In genomic region chr1:214453109-214453722, GRCh38 we compare ENCODE assay signal across 19 cellular contexts.
DNase-seq lines count a peak whose midpoint lies in the region; FAIRE-seq and TF ChIP-seq lines count a peak whose summit lies in the region.
"Had no signal": no experiment of that assay in that cellular context is flagged by ENCODE, and none has a peak within 500 bp of the region (broad histone marks: within the 10 kb centered on the region; RNA-seq: fewer than 3 reads in every experiment).

No MANE protein-coding gene starts in this region.

- BruUV-seq in endothelial cell of umbilical vein (replicated peaks; lab: Mats Ljungman, UMichigan): TSS peak; percentile 89

- intact Hi-C loops in endothelial cell of umbilical vein (cut with micrococcal nuclease): loop anchor here (1.0 kb wide), 2 partner anchors 49 to 94 kb away; no protein-coding TSS in a partner anchor

- H3K4me2 ChIP-seq in endothelial cell of umbilical vein (ENCODE audit: insufficient read depth, low read length): peak overlapping the region; percentile 53
- peak overlapping the region; percentile 36 for H3K4me2 ChIP-seq in osteoblast (ENCODE audit: insufficient read depth, low read length)

- H3K4me3 ChIP-seq in endothelial cell of umbilical vein (replicated peaks in 1 of 3; ENCODE audit: insufficient read depth in 1 of 3, low read depth in 1 of 3, low read length in 3 of 3) (no peak overlapping the region), osteoblast (ENCODE audit: insufficient read depth, low read length) (no peak overlapping the region)
- H3K4me3 ChIP-seq: heart right ventricle, left ventricle myocardium inferior had no signal

- POLR2A ChIA-PET in endothelial cell of umbilical vein (lab: Charles Lee): interaction anchor here (1.1 to 1.4 kb wide), 2 partner anchors 25 to 99 kb away, joined by 3 read pairs; partner anchors contain the start of gene PTPN14

- peak; percentile 93 for FAIRE-seq in RCC 7860 (lab: Jason Lieb, UNC)
- peak; percentile 85 for FAIRE-seq in endothelial cell of umbilical vein (lab: Jason Lieb, UNC)

- CTCF ChIA-PET in endothelial cell of umbilical vein (lab: Charles Lee): interaction anchor here (0.9 to 2.2 kb wide), 10 partner anchors 8 to 192 kb away, joined by 3 to 10 read pairs (median 4); partner anchors contain the start of gene PTPN14

- H2AFZ ChIP-seq in endothelial cell of umbilical vein (ENCODE audit: low read depth, low read length): no peak overlapping the region
- H2AFZ ChIP-seq in osteoblast (ENCODE audit: low read length): no peak overlapping the region

- no peaks in the 10 kb centered on the region for H3K9me1 ChIP-seq in endothelial cell of umbilical vein (replicated peaks; ENCODE audit: control insufficient read depth, extremely low read depth, insufficient read depth, low read length)

- H3K9ac ChIP-seq in endothelial cell of umbilical vein (replicated peaks; ENCODE audit: extremely low read depth, insufficient read depth, low read length): no peak overlapping the region

- H3K27ac ChIP-seq in endothelial cell of umbilical vein (ENCODE audit: insufficient read depth, low read depth, low read length): peak overlapping the region; percentile 94
- H3K27ac ChIP-seq in osteoblast (ENCODE audit: low read depth, low read length): peak overlapping the region; percentile 89
- H3K27ac ChIP-seq: heart right ventricle, left ventricle myocardium inferior had no signal

- DNase-seq in GM03348 (ENCODE audit: low spot score): peak; percentile 33
- DNase-seq in RCC 7860 (ENCODE audit: low spot score): peak; percentile 74
- peak; percentile 80 for DNase-seq in endothelial cell of umbilical vein (ENCODE audit: low read depth, low spot score)
- no peak for DNase-seq in osteoblast (ENCODE audit: insufficient read length, low spot score, missing footprints)
- no peak for DNase-seq in NCI-H146 treated with DMSO at 0.1 percent for 48 hours (lab: John Stamatoyannopoulos, UW; ENCODE audit: unreplicated experiment)
- DNase-seq in NCI-H146 (lab: John Stamatoyannopoulos, UW): no peak
- no peak for DNase-seq in mesenteric fat pad (ENCODE audit: low spot score)
- DNase-seq in AG20443 (ENCODE audit: low spot score): no peak
- DNase-seq: activated CD4-positive, alpha-beta memory T cell treated with anti-CD3 and anti-CD28 coated beads, Interleukin-2, amount 10 ng/mL, durations not matched to agents 7 days and 5 days; activated effector memory CD4-positive, alpha-beta T cell treated with Interleukin-2 at 50 U/mL for 16 hours; aorta; CD4-positive, CD25-positive, alpha-beta regulatory T cell; effector CD4-positive, alpha-beta T cell; heart right ventricle; left ventricle myocardium inferior; natural killer cell; NCI-H2029; stimulated activated CD4-positive, alpha-beta T cell treated with anti-CD3 and anti-CD28 coated beads, Interleukin-4, amount 100 ng/mL, for 1 hour; T-helper 9 cell had no signal

- no peaks in the 10 kb centered on the region for H3K9me3 ChIP-seq in endothelial cell of umbilical vein (replicated peaks; ENCODE audit: control insufficient read depth, insufficient read depth, low read length)
- no peaks in the 10 kb centered on the region for H3K9me3 ChIP-seq in osteoblast (ENCODE audit: low read depth, low read length)
- H3K9me3 ChIP-seq: heart right ventricle, left ventricle myocardium inferior had no signal

- TF ChIP-seq CTCF in endothelial cell of umbilical vein (IDR thresholded peaks at IDR 0.05; ENCODE audit: extremely low read depth in 1 of 2, insufficient read depth in 1 of 2, low read depth in 1 of 2, low read length in 2 of 2) (no peak), osteoblast (IDR thresholded peaks at IDR 0.05; ENCODE audit: extremely low read depth, low read depth, low read length) (no peak)

- H3K4me1 ChIP-seq in endothelial cell of umbilical vein (ENCODE audit: control insufficient read depth, extremely low read depth, insufficient read depth, low read length): peaks cover 57% of the 10 kb centered on the region
- peaks cover 81% of the 10 kb centered on the region for H3K4me1 ChIP-seq in osteoblast (ENCODE audit: insufficient read depth, low read length)

- TF ChIP-seq POLR2A in endothelial cell of umbilical vein (IDR thresholded peaks at IDR 0.05; ENCODE audit: low read depth, low read length): no peak

- dilution Hi-C loops in endothelial cell of umbilical vein (cut with MboI; ENCODE audit: extremely low pct_ligation_motif_present, low sequenced_read_pairs): no loop called here

- H4K20me1 ChIP-seq in endothelial cell of umbilical vein (replicated peaks; ENCODE audit: control insufficient read depth, extremely low read depth, insufficient read depth, low read length) (no peaks in the 10 kb centered on the region), osteoblast (ENCODE audit: insufficient read depth, low read length) (no peaks in the 10 kb centered on the region)

- H3K79me2 ChIP-seq in endothelial cell of umbilical vein (ENCODE audit: control insufficient read depth, insufficient read depth, low read length) (peaks cover 82% of the 10 kb centered on the region), osteoblast (ENCODE audit: insufficient read depth, low read length) (peaks cover 91% of the 10 kb centered on the region)

- H3K36me3 ChIP-seq in endothelial cell of umbilical vein (ENCODE audit: control insufficient read depth in 2 of 2, extremely low read depth in 1 of 2, insufficient read depth in 2 of 2, low read length in 2 of 2): peaks cover 0 to 3% of the 10 kb centered on the region in 2 experiments
- H3K36me3 ChIP-seq in osteoblast (ENCODE audit: insufficient read depth, low read length): peaks cover 25% of the 10 kb centered on the region

- H3K27me3 ChIP-seq in endothelial cell of umbilical vein (ENCODE audit: control insufficient read depth in 2 of 2, insufficient read depth in 2 of 2, low read length in 2 of 2) (no peaks in the 10 kb centered on the region), osteoblast (ENCODE audit: insufficient read depth, low read length) (no peaks in the 10 kb centered on the region)
- H3K27me3 ChIP-seq: heart right ventricle had no signal

TF ChIP-seq in endothelial cell of umbilical vein, 7 proteins besides CTCF, POLR2A, EP300 and RAD21:
- TF ChIP-seq EZH2 (IDR thresholded peaks at IDR 0.05; ENCODE audit: borderline replicate concordance, low read depth, low read length, severe bottlenecking) (no peak), JUN (IDR thresholded peaks at IDR 0.05; ENCODE audit: borderline replicate concordance, insufficient read depth, insufficient read length, low read depth) (peak; percentile 39), GATA2 (IDR thresholded peaks at IDR 0.05; ENCODE audit: insufficient read depth, insufficient read length, low read depth, low read length) (no peak), FOS (IDR thresholded peaks at IDR 0.05; ENCODE audit: borderline replicate concordance, insufficient read depth, low read length) (peak; percentile 61), MAX (IDR thresholded peaks at IDR 0.05; ENCODE audit: insufficient read depth, insufficient read length) (no peak), POLR2AphosphoS5 (IDR thresholded peaks at IDR 0.05; ENCODE audit: insufficient read depth, low read depth, low read length) (no peak), MYC (IDR thresholded peaks at IDR 0.05; ENCODE audit: low read depth, low read length) (no peak)

Comparison
In these comparisons a context has a peak if more than half of its experiments do, and no peak if none do; other contexts are left out.
1. DNase-seq: peak in GM03348 (single experiment), RCC 7860 (single experiment) and endothelial cell of umbilical vein (single experiment); none in osteoblast (single experiment), NCI-H146 treated with DMSO at 0.1 percent for 48 hours (single experiment), NCI-H146 (single experiment), mesenteric fat pad (single experiment) and AG20443 (single experiment).